16 cellular contexts compared by ENCODE assay signal in the genomic region with DNA sequence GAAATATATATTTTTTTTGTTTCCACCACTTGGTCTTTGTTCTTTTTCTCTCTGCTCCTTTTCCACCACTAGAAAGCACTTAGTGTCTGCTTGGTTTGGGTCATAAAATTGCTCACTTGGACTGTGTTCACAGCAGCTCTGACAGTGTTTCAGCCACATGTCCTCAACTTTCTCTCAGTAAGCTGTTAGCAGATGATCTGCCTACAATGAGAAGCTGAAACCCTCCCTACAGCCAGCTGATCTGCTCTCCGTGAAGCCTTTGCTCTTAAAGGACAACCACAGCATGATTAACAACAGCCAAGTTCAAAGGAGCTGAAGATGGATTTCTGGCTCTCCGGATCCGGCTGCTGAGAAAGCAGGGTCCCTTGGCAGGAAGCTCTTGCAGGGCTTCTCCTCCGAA. TPM values are rescaled to one million over a fixed set of nuclear protein-coding genes. Genes with fewer than 3 reads are reported as not detected.
DNase-seq lines count a peak whose midpoint lies in the region; ATAC-seq and TF ChIP-seq lines count a peak whose summit lies in the region.
"Had no signal": no experiment of that assay in that cellular context is flagged by ENCODE, and none has a peak within 500 bp of the region (broad histone marks: within the 10 kb centered on the region; RNA-seq: fewer than 3 reads in every experiment).

No MANE protein-coding gene starts in this region.

- no peaks in the 10 kb centered on the region for H3K9me3 Mint-ChIP-seq in activated naive CD8-positive, alpha-beta T cell treated with anti-CD3 and anti-CD28 coated beads for 36 hours

- no peaks in the 10 kb centered on the region for H3K36me3 Mint-ChIP-seq in activated naive CD8-positive, alpha-beta T cell treated with anti-CD3 and anti-CD28 coated beads for 36 hours

- H2AFZ ChIP-seq in parathyroid adenoma, result no peak overlapping the region

- peaks cover 16% of the 10 kb centered on the region for H3K27me3 Mint-ChIP-seq in activated naive CD8-positive, alpha-beta T cell treated with anti-CD3 and anti-CD28 coated beads for 36 hours

- ATAC-seq in HG03520 (IDR thresholded peaks at IDR 0.05; ENCODE audit: unreplicated experiment), result no peak

- H3K4me1 ChIP-seq in parathyroid adenoma, result peaks cover 79% of the 10 kb centered on the region

- H3K9ac ChIP-seq in parathyroid adenoma, result no peak overlapping the region
- H3K9ac ChIP-seq: KMS-11 had no signal

- H3K4me2 ChIP-seq in parathyroid adenoma (ENCODE audit: low read length), result peak overlapping the region; percentile 57
- H3K4me2 ChIP-seq: KMS-11 had no signal

- no peak overlapping the region for H3K4me3 Mint-ChIP-seq in activated naive CD8-positive, alpha-beta T cell treated with anti-CD3 and anti-CD28 coated beads for 36 hours
- H3K4me3 Mint-ChIP-seq: neural crest cell had no signal

- no peak overlapping the region for H3K4me3 ChIP-seq in fibroblast of the aortic adventitia (ENCODE audit: low read depth, low read length)
- peak overlapping the region; percentile 43 for H3K4me3 ChIP-seq in parathyroid adenoma (ENCODE audit: low read depth, low read length)
- H3K4me3 ChIP-seq: tibial nerve had no signal

- peak; percentile 34 for DNase-seq in AG20443 (ENCODE audit: low spot score)
- DNase-seq in M059J (ENCODE audit: low read depth), result peak; percentile 43
- DNase-seq in fibroblast of the aortic adventitia (ENCODE audit: low read depth), result peak; percentile 0
- DNase-seq in NCI-H2081 (lab: John Stamatoyannopoulos, UW), result no peak
- no peak for DNase-seq in NCI-H524 (lab: John Stamatoyannopoulos, UW)
- no peak for DNase-seq in activated naive CD8-positive, alpha-beta T cell treated with anti-CD3 and anti-CD28 coated beads for 36 hours
- DNase-seq: activated CD4-positive, alpha-beta T cell treated with anti-CD3 and anti-CD28 coated beads, Interleukin-2, amount 50 U/mL, for 48 hours; AML-193; amygdala; NCI-H187 treated with DMSO at 0.1 percent for 48 hours had no signal

- peak overlapping the region; percentile 88 for H3K27ac ChIP-seq in parathyroid adenoma
- H3K27ac ChIP-seq: KMS-11, tibial nerve had no signal

- H3K27me3 ChIP-seq in parathyroid adenoma (ENCODE audit: control insufficient read depth, insufficient read depth, low read length), result no peaks in the 10 kb centered on the region
- H3K27me3 ChIP-seq: tibial nerve had no signal

- H3K36me3 ChIP-seq in parathyroid adenoma (ENCODE audit: control insufficient read depth, insufficient read depth, low read length), result no peaks in the 10 kb centered on the region
- H3K36me3 ChIP-seq: tibial nerve had no signal

- TF ChIP-seq CTCF in fibroblast of the aortic adventitia (IDR thresholded peaks at IDR 0.05; ENCODE audit: insufficient read depth, low read length), result no peak
- no peak for TF ChIP-seq CTCF in parathyroid adenoma (IDR thresholded peaks at IDR 0.05)

- H3K79me2 ChIP-seq in parathyroid adenoma, result peaks cover 54% of the 10 kb centered on the region

- no peaks in the 10 kb centered on the region for H3K9me3 ChIP-seq in parathyroid adenoma (ENCODE audit: control insufficient read depth, low read length)
- H3K9me3 ChIP-seq: tibial nerve had no signal

- no peaks in the 10 kb centered on the region for H3K4me1 Mint-ChIP-seq in activated naive CD8-positive, alpha-beta T cell treated with anti-CD3 and anti-CD28 coated beads for 36 hours
- H3K4me1 Mint-ChIP-seq: neural crest cell had no signal

- no peak overlapping the region for H3K27ac Mint-ChIP-seq in activated naive CD8-positive, alpha-beta T cell treated with anti-CD3 and anti-CD28 coated beads for 36 hours

RNA-seq across cellular contexts. Expression of gene PRLR, which starts 31.6 kb away (rescaled TPM):
- total RNA-seq in M059J (2014; rRNA removed; shearing (Covaris generic)), result 0.96 TPM in 2 replicates
- 0.63 and 1.6 TPM in 2 replicates for total RNA-seq in fibroblast of the aortic adventitia (ENCODE audit: low replicate concordance)
- not detected for total RNA-seq in activated naive CD8-positive, alpha-beta T cell treated with anti-CD3 and anti-CD28 coated beads for 36 hours
- total RNA-seq: glomerular endothelial cell had no signal

Comparison
In these comparisons a context has a peak if more than half of its experiments do, and no peak if none do; other contexts are left out.
1. DNase-seq: peak in AG20443 (single experiment), M059J (single experiment) and fibroblast of the aortic adventitia (single experiment); none in NCI-H2081 (0 of 2), NCI-H524 (0 of 2) and activated naive CD8-positive, alpha-beta T cell treated with anti-CD3 and anti-CD28 coated beads for 36 hours (single experiment).